Comparison of ENCODE assay signal across 1 cellular context in the genomic region with DNA sequence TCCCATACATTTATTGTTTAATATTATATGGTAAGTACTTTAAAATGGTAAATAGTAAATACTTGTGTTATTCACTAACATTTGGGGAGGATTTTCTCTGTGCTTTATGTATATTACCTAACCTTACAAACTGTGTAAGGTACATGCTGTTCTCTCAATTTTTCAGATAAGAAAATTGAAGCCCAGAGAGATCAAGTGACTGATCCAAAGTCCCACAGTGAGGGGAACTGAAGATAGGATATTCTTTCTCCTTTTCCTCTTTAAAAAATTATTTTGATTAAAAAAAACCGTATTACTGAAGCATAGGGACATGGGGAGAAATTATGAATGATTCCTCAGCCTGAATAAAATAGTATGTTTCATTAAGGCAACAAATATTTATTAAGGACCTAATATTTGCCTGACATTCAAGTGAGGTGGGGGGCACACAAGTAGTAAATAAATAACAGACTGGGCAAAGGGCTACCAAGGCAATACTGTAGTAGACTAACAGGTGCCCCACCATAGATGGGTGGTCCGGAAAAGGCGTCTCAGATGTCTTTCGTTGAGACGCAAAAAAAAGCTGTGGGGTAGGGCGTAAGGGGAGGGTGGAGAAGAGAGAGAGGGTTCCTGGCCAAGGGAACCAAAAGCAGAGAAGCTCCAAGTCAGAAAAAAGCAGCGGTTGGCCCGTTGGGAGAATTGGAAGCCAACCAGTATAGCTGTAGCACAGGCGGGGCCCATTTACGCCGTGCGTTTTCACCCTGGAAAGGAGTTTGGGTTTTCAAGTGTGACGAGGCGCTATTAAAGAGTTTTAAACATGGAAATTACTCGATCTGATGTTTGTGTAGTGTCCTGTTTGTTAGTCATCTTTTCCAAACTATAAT.
TF ChIP-seq lines count a peak whose summit lies in the region.

No MANE protein-coding gene starts in this region.

TF ChIP-seq in K562, 482 proteins besides CTCF, POLR2A, EP300 and RAD21 (continued from another document and continues in another):
- TF ChIP-seq ZBTB40 (IDR thresholded peaks at IDR 0.05): peak; percentile 22; the same call in 1 of the 2 replicates
- no peak for TF ChIP-seq ZBTB40 (CRISPR knock-in tag; IDR thresholded peaks at IDR 0.05)
- TF ChIP-seq ZFP1 (CRISPR knock-in tag; IDR thresholded peaks at IDR 0.05): 0 out of 2 replicates have a peak, but pooled peaks have one; percentile 44
- TF ChIP-seq SMARCA4 (IDR thresholded peaks at IDR 0.05): peak; percentile 61
- 0 out of 2 replicates have a peak, but pooled peaks have one; percentile 33 for TF ChIP-seq ZNF57 (CRISPR knock-in tag; IDR thresholded peaks at IDR 0.05)
- TF ChIP-seq RBM25 (IDR thresholded peaks at IDR 0.05; ENCODE audit: low read depth, low read length, severe bottlenecking): peak; percentile 19
- no peak for TF ChIP-seq MAX (CRISPR knock-in tag; IDR thresholded peaks at IDR 0.05)
- TF ChIP-seq, protein P1, sequence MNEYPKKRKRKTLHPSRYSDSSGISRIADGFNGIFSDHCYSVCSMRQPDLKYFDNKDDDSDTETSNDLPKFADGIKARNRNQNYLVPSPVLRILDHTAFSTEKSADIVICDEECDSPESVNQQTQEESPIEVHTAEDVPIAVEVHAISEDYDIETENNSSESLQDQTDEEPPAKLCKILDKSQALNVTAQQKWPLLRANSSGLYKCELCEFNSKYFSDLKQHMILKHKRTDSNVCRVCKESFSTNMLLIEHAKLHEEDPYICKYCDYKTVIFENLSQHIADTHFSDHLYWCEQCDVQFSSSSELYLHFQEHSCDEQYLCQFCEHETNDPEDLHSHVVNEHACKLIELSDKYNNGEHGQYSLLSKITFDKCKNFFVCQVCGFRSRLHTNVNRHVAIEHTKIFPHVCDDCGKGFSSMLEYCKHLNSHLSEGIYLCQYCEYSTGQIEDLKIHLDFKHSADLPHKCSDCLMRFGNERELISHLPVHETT (CRISPR knock-in tag; conservative IDR thresholded peaks at IDR 0.05 in 1 of 2, IDR thresholded peaks at IDR 0.05 in 1 of 2): no peak
- TF ChIP-seq SUPT5H (IDR thresholded peaks at IDR 0.05): peak; percentile 63
- TF ChIP-seq ZNF324 (CRISPR knock-in tag; IDR thresholded peaks at IDR 0.05): no peak
- TF ChIP-seq, protein P2, sequence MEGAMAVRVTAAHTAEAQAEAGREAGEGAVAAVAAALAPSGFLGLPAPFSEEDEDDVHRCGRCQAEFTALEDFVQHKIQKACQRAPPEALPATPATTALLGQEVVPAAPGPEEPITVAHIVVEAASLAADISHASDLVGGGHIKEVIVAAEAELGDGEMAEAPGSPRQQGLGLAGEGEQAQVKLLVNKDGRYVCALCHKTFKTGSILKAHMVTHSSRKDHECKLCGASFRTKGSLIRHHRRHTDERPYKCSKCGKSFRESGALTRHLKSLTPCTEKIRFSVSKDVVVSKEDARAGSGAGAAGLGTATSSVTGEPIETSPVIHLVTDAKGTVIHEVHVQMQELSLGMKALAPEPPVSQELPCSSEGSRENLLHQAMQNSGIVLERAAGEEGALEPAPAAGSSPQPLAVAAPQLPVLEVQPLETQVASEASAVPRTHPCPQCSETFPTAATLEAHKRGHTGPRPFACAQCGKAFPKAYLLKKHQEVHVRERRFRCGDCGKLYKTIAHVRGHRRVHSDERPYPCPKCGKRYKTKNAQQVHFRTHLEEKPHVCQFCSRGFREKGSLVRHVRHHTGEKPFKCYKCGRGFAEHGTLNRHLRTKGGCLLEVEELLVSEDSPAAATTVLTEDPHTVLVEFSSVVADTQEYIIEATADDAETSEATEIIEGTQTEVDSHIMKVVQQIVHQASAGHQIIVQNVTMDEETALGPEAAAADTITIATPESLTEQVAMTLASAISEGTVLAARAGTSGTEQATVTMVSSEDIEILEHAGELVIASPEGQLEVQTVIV (CRISPR knock-in tag; IDR thresholded peaks at IDR 0.05; ENCODE audit: borderline replicate concordance): 0 out of 2 replicates have a peak, but pooled peaks have one; percentile 66
- peak; percentile 47; the same call in 1 of the 2 replicates for TF ChIP-seq FOXK1 (CRISPR knock-in tag; IDR thresholded peaks at IDR 0.05; ENCODE audit: borderline replicate concordance)
- no peak for TF ChIP-seq HSF4 (CRISPR knock-in tag; IDR thresholded peaks at IDR 0.05; ENCODE audit: borderline replicate concordance)
- TF ChIP-seq ZNF407 (IDR thresholded peaks at IDR 0.05; ENCODE audit: low read depth): no peak
- 0 out of 2 replicates have a peak, but pooled peaks have one; percentile 32 for TF ChIP-seq NBN (IDR thresholded peaks at IDR 0.05; ENCODE audit: low read depth)
- no peak for TF ChIP-seq ZFX (CRISPR knock-in tag; IDR thresholded peaks at IDR 0.05)
- TF ChIP-seq EGR1 (conservative IDR thresholded peaks at IDR 0.05): no peak
- peak; percentile 53 for TF ChIP-seq ZFP36 (IDR thresholded peaks at IDR 0.05; ENCODE audit: low read depth, low read length, partially characterized antibody)
- TF ChIP-seq MLLT1 (IDR thresholded peaks at IDR 0.05): peak; percentile 28 to 46; a peak in 1 of 4 replicates
- TF ChIP-seq ARNT (IDR thresholded peaks at IDR 0.05): peak in 1 of 2 experiments; percentile 65; a peak in 1 of 4 replicates
- TF ChIP-seq ZNF23 (CRISPR knock-in tag; IDR thresholded peaks at IDR 0.05): peak; percentile 56; the same call in 1 of the 2 replicates
- TF ChIP-seq HMG20B (CRISPR knock-in tag; IDR thresholded peaks at IDR 0.05): no peak
- TF ChIP-seq ZNF274 (IDR thresholded peaks at IDR 0.05; ENCODE audit: borderline replicate concordance, low read depth, low read length): 0 out of 2 replicates have a peak, but pooled peaks have one; percentile 5
- TF ChIP-seq RCOR1 (IDR thresholded peaks at IDR 0.05; ENCODE audit: borderline replicate concordance in 1 of 2, low read depth in 2 of 2, low read length in 2 of 2): 0 out of 4 replicates have a peak, but pooled peaks of 1 of the 2 experiments have one; percentile 5
- no peak for TF ChIP-seq NFYB (IDR thresholded peaks at IDR 0.05; ENCODE audit: extremely low read depth, insufficient read length)
- TF ChIP-seq ZNF224 (CRISPR knock-in tag; IDR thresholded peaks at IDR 0.05): no peak
- TF ChIP-seq NR3C1 (CRISPR knock-in tag; IDR thresholded peaks at IDR 0.05): no peak
